17 cellular contexts compared by ENCODE assay signal in genomic region chr6:153591165-153591564, GRCh38.
A peak's percentile ranks its signal among the peaks of the same experiment; 100 is the strongest.
DNase-seq lines count a peak whose midpoint lies in the region; ATAC-seq and TF ChIP-seq lines count a peak whose summit lies in the region.
"Had no signal": no experiment of that assay in that cellular context is flagged by ENCODE, and none has a peak within 500 bp of the region (broad histone marks: within the 10 kb centered on the region; RNA-seq: fewer than 3 reads in every experiment).

No MANE protein-coding gene starts in this region.

- H3K27ac ChIP-seq in lower lobe of right lung (no peak overlapping the region), coronary artery (no peak overlapping the region)
- H3K27ac ChIP-seq: ascending aorta, foreskin keratinocyte, HL-60, suprapubic skin had no signal

- no peaks in the 10 kb centered on the region for H3K9me3 Mint-ChIP-seq in activated T-helper 1 cell treated with anti-CD3 and anti-CD28 coated beads, Interleukin-12 subunit alpha, Interleukin-12 subunit beta, Interleukin-2, Interleukin-4 antibody, amounts not matched to agents 30 ng/mL and 10 ng/mL and 1 ng/mL, durations not matched to agents 14 hours and 24 hours and 36 hours

- H3K4me3 Mint-ChIP-seq in activated T-helper 1 cell treated with anti-CD3 and anti-CD28 coated beads, Interleukin-12 subunit alpha, Interleukin-12 subunit beta, Interleukin-2, Interleukin-4 antibody, amounts not matched to agents 30 ng/mL and 10 ng/mL and 1 ng/mL, durations not matched to agents 14 hours and 24 hours and 36 hours: peak overlapping the region; percentile 12

- intact Hi-C loops in activated T-helper 1 cell treated with anti-CD3 and anti-CD28 coated beads, Interleukin-12 subunit alpha, Interleukin-12 subunit beta, Interleukin-2, Interleukin-4 antibody, amounts not matched to agents 30 ng/mL and 10 ng/mL and 1 ng/mL, durations not matched to agents 14 hours and 24 hours and 36 hours (cut with micrococcal nuclease): no loop called here
- intact Hi-C loops in lower lobe of right lung (cut with DNase I): no loop called here

- TF ChIP-seq CTCF in lower lobe of right lung (IDR thresholded peaks at IDR 0.05): no peak
- TF ChIP-seq CTCF in coronary artery (IDR thresholded peaks at IDR 0.05): no peak

- DNase-seq in activated T-helper 1 cell treated with anti-CD3 and anti-CD28 coated beads, Interleukin-12 subunit alpha, Interleukin-12 subunit beta, Interleukin-2, Interleukin-4 antibody, amounts not matched to agents 30 ng/mL and 10 ng/mL and 1 ng/mL, durations not matched to agents 14 hours and 24 hours and 36 hours (ENCODE audit: low spot score): no peak
- DNase-seq in lower lobe of right lung (no peak), coronary artery (ENCODE audit: low spot score) (no peak), NCI-H510A treated with DMSO at 0.1 percent for 48 hours (lab: John Stamatoyannopoulos, UW) (no peak)
- DNase-seq: activated effector memory CD4-positive, alpha-beta T cell treated with Interleukin-2 at 50 U/mL for 16 hours; COR-L47; foreskin keratinocyte; HCEC 1CT; left colon; NCI-H1092; NCI-H774 had no signal

- no peaks in the 10 kb centered on the region for H3K36me3 Mint-ChIP-seq in activated T-helper 1 cell treated with anti-CD3 and anti-CD28 coated beads, Interleukin-12 subunit alpha, Interleukin-12 subunit beta, Interleukin-2, Interleukin-4 antibody, amounts not matched to agents 30 ng/mL and 10 ng/mL and 1 ng/mL, durations not matched to agents 14 hours and 24 hours and 36 hours (ENCODE audit: low read depth)

- H3K4me1 ChIP-seq in lower lobe of right lung: no peaks in the 10 kb centered on the region
- H3K4me1 ChIP-seq: ascending aorta, foreskin keratinocyte, suprapubic skin had no signal

- H3K9me3 ChIP-seq in lower lobe of right lung: no peaks in the 10 kb centered on the region
- H3K9me3 ChIP-seq: ascending aorta, suprapubic skin had no signal

- H3K4me3 ChIP-seq in lower lobe of right lung (no peak overlapping the region), coronary artery (no peak overlapping the region)
- H3K4me3 ChIP-seq: ascending aorta, suprapubic skin had no signal

- peak; percentile 79 for ATAC-seq in GM18498 (IDR thresholded peaks at IDR 0.05; ENCODE audit: unreplicated experiment)
- peak; percentile 71 for ATAC-seq in GM19351 (IDR thresholded peaks at IDR 0.05; ENCODE audit: unreplicated experiment)
- ATAC-seq in HG03060 (IDR thresholded peaks at IDR 0.05; ENCODE audit: low read depth, unreplicated experiment): peak; percentile 53
- ATAC-seq in lower lobe of right lung: no peak
- ATAC-seq: foreskin keratinocyte, left colon had no signal

- no peaks in the 10 kb centered on the region for H3K36me3 ChIP-seq in lower lobe of right lung
- H3K36me3 ChIP-seq: ascending aorta, suprapubic skin had no signal

- peaks cover 7% of the 10 kb centered on the region for H3K4me1 Mint-ChIP-seq in activated T-helper 1 cell treated with anti-CD3 and anti-CD28 coated beads, Interleukin-12 subunit alpha, Interleukin-12 subunit beta, Interleukin-2, Interleukin-4 antibody, amounts not matched to agents 30 ng/mL and 10 ng/mL and 1 ng/mL, durations not matched to agents 14 hours and 24 hours and 36 hours (ENCODE audit: low read depth)

- no peaks in the 10 kb centered on the region for H3K27me3 ChIP-seq in lower lobe of right lung (ENCODE audit: low read depth)
- H3K27me3 ChIP-seq: ascending aorta, foreskin keratinocyte, suprapubic skin had no signal

- peaks cover 3% of the 10 kb centered on the region for H3K27me3 Mint-ChIP-seq in activated T-helper 1 cell treated with anti-CD3 and anti-CD28 coated beads, Interleukin-12 subunit alpha, Interleukin-12 subunit beta, Interleukin-2, Interleukin-4 antibody, amounts not matched to agents 30 ng/mL and 10 ng/mL and 1 ng/mL, durations not matched to agents 14 hours and 24 hours and 36 hours (ENCODE audit: insufficient read depth)

- H3K27ac Mint-ChIP-seq in activated T-helper 1 cell treated with anti-CD3 and anti-CD28 coated beads, Interleukin-12 subunit alpha, Interleukin-12 subunit beta, Interleukin-2, Interleukin-4 antibody, amounts not matched to agents 30 ng/mL and 10 ng/mL and 1 ng/mL, durations not matched to agents 14 hours and 24 hours and 36 hours: no peak overlapping the region

Comparison
In these comparisons a context has a peak if more than half of its experiments do, and no peak if none do; other contexts are left out.
1. ATAC-seq: peak in GM18498 (single experiment), GM19351 (single experiment) and HG03060 (single experiment); none in lower lobe of right lung (0 of 2).